In genomic region chr16:72023962-72024361, GRCh38 we compare ENCODE assay signal across 2 cellular contexts.
TF ChIP-seq lines count a peak whose summit lies in the region.

No MANE protein-coding gene starts in this region.

TF ChIP-seq in GM12878, 131 proteins besides CTCF, POLR2A, EP300 and RAD21:
- TF ChIP-seq ETV6 (conservative IDR thresholded peaks at IDR 0.05 in 1 of 2, IDR thresholded peaks at IDR 0.05 in 1 of 2; ENCODE audit: borderline replicate concordance in 1 of 2, low read depth in 1 of 2) (no peak), ZNF207 (IDR thresholded peaks at IDR 0.05; ENCODE audit: borderline replicate concordance) (no peak), PAX8 (IDR thresholded peaks at IDR 0.05) (no peak), PAX5 (IDR thresholded peaks at IDR 0.05; ENCODE audit: borderline replicate concordance, low read depth, low read length) (no peak), KAT2A (conservative IDR thresholded peaks at IDR 0.05; ENCODE audit: control insufficient read depth, low read depth, low read length) (no peak), ESRRA (IDR thresholded peaks at IDR 0.05; ENCODE audit: low read length) (no peak), MTA3 (IDR thresholded peaks at IDR 0.05; ENCODE audit: borderline replicate concordance, low read length) (no peak), CBX5 (IDR thresholded peaks at IDR 0.05; ENCODE audit: low read depth) (no peak), ZBTB33 (IDR thresholded peaks at IDR 0.05) (no peak), MXI1 (IDR thresholded peaks at IDR 0.05; ENCODE audit: low read depth, low read length) (no peak), FOXM1 (IDR thresholded peaks at IDR 0.05; ENCODE audit: low read depth, low read length) (no peak), GATAD2B (conservative IDR thresholded peaks at IDR 0.05; ENCODE audit: low read depth) (no peak)
- TF ChIP-seq, protein P1, sequence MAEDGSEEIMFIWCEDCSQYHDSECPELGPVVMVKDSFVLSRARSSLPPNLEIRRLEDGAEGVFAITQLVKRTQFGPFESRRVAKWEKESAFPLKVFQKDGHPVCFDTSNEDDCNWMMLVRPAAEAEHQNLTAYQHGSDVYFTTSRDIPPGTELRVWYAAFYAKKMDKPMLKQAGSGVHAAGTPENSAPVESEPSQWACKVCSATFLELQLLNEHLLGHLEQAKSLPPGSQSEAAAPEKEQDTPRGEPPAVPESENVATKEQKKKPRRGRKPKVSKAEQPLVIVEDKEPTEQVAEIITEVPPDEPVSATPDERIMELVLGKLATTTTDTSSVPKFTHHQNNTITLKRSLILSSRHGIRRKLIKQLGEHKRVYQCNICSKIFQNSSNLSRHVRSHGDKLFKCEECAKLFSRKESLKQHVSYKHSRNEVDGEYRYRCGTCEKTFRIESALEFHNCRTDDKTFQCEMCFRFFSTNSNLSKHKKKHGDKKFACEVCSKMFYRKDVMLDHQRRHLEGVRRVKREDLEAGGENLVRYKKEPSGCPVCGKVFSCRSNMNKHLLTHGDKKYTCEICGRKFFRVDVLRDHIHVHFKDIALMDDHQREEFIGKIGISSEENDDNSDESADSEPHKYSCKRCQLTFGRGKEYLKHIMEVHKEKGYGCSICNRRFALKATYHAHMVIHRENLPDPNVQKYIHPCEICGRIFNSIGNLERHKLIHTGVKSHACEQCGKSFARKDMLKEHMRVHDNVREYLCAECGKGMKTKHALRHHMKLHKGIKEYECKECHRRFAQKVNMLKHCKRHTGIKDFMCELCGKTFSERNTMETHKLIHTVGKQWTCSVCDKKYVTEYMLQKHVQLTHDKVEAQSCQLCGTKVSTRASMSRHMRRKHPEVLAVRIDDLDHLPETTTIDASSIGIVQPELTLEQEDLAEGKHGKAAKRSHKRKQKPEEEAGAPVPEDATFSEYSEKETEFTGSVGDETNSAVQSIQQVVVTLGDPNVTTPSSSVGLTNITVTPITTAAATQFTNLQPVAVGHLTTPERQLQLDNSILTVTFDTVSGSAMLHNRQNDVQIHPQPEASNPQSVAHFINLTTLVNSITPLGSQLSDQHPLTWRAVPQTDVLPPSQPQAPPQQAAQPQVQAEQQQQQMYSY (CRISPR knock-in tag; IDR thresholded peaks at IDR 0.05): no peak

TF ChIP-seq in liver, 16 proteins besides CTCF, POLR2A, EP300 and RAD21:
- TF ChIP-seq SP1 (IDR thresholded peaks at IDR 0.05): peak; percentile 86
- TF ChIP-seq FOXA1 (IDR thresholded peaks at IDR 0.05): peak; percentile 56
- TF ChIP-seq RXRA (IDR thresholded peaks at IDR 0.05): peak; percentile 93
- peak; percentile 54 to 78 for TF ChIP-seq HNF4A (conservative IDR thresholded peaks at IDR 0.05)
- TF ChIP-seq, protein P2, sequence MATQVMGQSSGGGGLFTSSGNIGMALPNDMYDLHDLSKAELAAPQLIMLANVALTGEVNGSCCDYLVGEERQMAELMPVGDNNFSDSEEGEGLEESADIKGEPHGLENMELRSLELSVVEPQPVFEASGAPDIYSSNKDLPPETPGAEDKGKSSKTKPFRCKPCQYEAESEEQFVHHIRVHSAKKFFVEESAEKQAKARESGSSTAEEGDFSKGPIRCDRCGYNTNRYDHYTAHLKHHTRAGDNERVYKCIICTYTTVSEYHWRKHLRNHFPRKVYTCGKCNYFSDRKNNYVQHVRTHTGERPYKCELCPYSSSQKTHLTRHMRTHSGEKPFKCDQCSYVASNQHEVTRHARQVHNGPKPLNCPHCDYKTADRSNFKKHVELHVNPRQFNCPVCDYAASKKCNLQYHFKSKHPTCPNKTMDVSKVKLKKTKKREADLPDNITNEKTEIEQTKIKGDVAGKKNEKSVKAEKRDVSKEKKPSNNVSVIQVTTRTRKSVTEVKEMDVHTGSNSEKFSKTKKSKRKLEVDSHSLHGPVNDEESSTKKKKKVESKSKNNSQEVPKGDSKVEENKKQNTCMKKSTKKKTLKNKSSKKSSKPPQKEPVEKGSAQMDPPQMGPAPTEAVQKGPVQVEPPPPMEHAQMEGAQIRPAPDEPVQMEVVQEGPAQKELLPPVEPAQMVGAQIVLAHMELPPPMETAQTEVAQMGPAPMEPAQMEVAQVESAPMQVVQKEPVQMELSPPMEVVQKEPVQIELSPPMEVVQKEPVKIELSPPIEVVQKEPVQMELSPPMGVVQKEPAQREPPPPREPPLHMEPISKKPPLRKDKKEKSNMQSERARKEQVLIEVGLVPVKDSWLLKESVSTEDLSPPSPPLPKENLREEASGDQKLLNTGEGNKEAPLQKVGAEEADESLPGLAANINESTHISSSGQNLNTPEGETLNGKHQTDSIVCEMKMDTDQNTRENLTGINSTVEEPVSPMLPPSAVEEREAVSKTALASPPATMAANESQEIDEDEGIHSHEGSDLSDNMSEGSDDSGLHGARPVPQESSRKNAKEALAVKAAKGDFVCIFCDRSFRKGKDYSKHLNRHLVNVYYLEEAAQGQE (IDR thresholded peaks at IDR 0.05): peak; percentile 74
- peak; percentile 67 for TF ChIP-seq FOXA2 (IDR thresholded peaks at IDR 0.05)
- TF ChIP-seq GABPA (IDR thresholded peaks at IDR 0.05 in 1 of 2, conservative IDR thresholded peaks at IDR 0.05 in 1 of 2): peak in 1 of 2 donors; percentile 55
- peak; percentile 54 to 58 for TF ChIP-seq JUND (IDR thresholded peaks at IDR 0.05)
- peak; percentile 94 for TF ChIP-seq MAX (IDR thresholded peaks at IDR 0.05)
- peak; percentile 51 for TF ChIP-seq ZBTB33 (IDR thresholded peaks at IDR 0.05)
- TF ChIP-seq NR2F2 (IDR thresholded peaks at IDR 0.05): no peak
- TF ChIP-seq HNF4G (IDR thresholded peaks at IDR 0.05): no peak
- no peak for TF ChIP-seq TAF1 (conservative IDR thresholded peaks at IDR 0.05)
- peak; percentile 61 for TF ChIP-seq ATF3 (IDR thresholded peaks at IDR 0.05)
- TF ChIP-seq EGR1 (IDR thresholded peaks at IDR 0.05; ENCODE audit: low read depth in 2 of 2): peak in 1 of 2 donors; percentile 84
- TF ChIP-seq YY1 (IDR thresholded peaks at IDR 0.05): peak; percentile 90
